ENCODE assay signal across 18 cellular contexts in genomic region chr2:60461421-60462108, GRCh38.
"Had no signal": no experiment of that assay in that cellular context is flagged by ENCODE, and none has a peak within 500 bp of the region (broad histone marks: within the 10 kb centered on the region; RNA-seq: fewer than 3 reads in every experiment).

No MANE protein-coding gene starts in this region.

- H3K36me3 ChIP-seq: lower lobe of right lung, thoracic aorta, upper lobe of left lung had no signal

- H3K36me3 Mint-ChIP-seq: naive thymus-derived CD8-positive, alpha-beta T cell had no signal

- H3K27ac Mint-ChIP-seq: activated CD4-positive, alpha-beta T cell treated with anti-CD3 and anti-CD28 coated beads for 36 hours; naive thymus-derived CD8-positive, alpha-beta T cell had no signal

- H3K27ac ChIP-seq: foreskin keratinocyte, lower lobe of right lung, pancreas, thoracic aorta, upper lobe of left lung had no signal

- ATAC-seq: activated CD4-positive, alpha-beta T cell treated with anti-CD3 and anti-CD28 coated beads for 36 hours; foreskin keratinocyte; left lobe of liver; naive thymus-derived CD8-positive, alpha-beta T cell; pancreas had no signal

- DNase-seq: activated CD4-positive, alpha-beta T cell treated with anti-CD3 and anti-CD28 coated beads for 36 hours; activated CD4-positive, alpha-beta T cell treated with anti-CD3 and anti-CD28 coated beads, Interleukin-2, amount 50 U/mL, for 48 hours; activated gamma-delta T cell; activated naive CD4-positive, alpha-beta T cell treated with anti-CD3 and anti-CD28 coated beads, Interleukin-2, amount 50 U/mL, for 16 hours; anterior cingulate cortex; caudate nucleus; effector memory CD4-positive, alpha-beta T cell; foreskin keratinocyte; lower lobe of right lung; naive thymus-derived CD8-positive, alpha-beta T cell; pancreas; stimulated activated CD4-positive, alpha-beta T cell treated with anti-CD3 and anti-CD28 coated beads, Interleukin-12 subunit alpha, Interleukin-12 subunit beta, amount 100 ng/mL, for 4 hours; stimulated activated CD4-positive, alpha-beta T cell treated with anti-CD3 and anti-CD28 coated beads, Interleukin-4, amount 100 ng/mL, for 4 hours; T-helper 9 cell had no signal

- H3K27me3 ChIP-seq: foreskin keratinocyte, pancreas, upper lobe of left lung had no signal

- H3K27me3 Mint-ChIP-seq: activated CD4-positive, alpha-beta T cell treated with anti-CD3 and anti-CD28 coated beads for 36 hours; brain had no signal

- H3K4me1 Mint-ChIP-seq: activated CD4-positive, alpha-beta T cell treated with anti-CD3 and anti-CD28 coated beads for 36 hours had no signal

- H3K4me3 Mint-ChIP-seq: activated CD4-positive, alpha-beta T cell treated with anti-CD3 and anti-CD28 coated beads for 36 hours; brain; naive thymus-derived CD8-positive, alpha-beta T cell had no signal

- H3K4me3 ChIP-seq: lower lobe of right lung, pancreas, thoracic aorta, upper lobe of left lung had no signal

- H3K4me1 ChIP-seq: lower lobe of right lung, pancreas had no signal

- H3K9me3 ChIP-seq: lower lobe of right lung, pancreas, thoracic aorta, upper lobe of left lung had no signal

- H3K9me3 Mint-ChIP-seq: naive thymus-derived CD8-positive, alpha-beta T cell had no signal
